20 cellular contexts compared by ENCODE assay signal in genomic region chr6:7060769-7061516, GRCh38. TPM values are rescaled to one million over a fixed set of nuclear protein-coding genes. Genes with fewer than 3 reads are reported as not detected.
DNase-seq lines count a peak whose midpoint lies in the region; ATAC-seq, FAIRE-seq and TF ChIP-seq lines count a peak whose summit lies in the region.
"Had no signal": no experiment of that assay in that cellular context is flagged by ENCODE, and none has a peak within 500 bp of the region (broad histone marks: within the 10 kb centered on the region; RNA-seq: fewer than 3 reads in every experiment).

No MANE protein-coding gene starts in this region.

- H3K4me1 ChIP-seq in RWPE2 (ENCODE audit: insufficient read depth, poor library complexity, severe bottlenecking) (peaks cover 39% of the 10 kb centered on the region), suprapubic skin (peaks cover 43% of the 10 kb centered on the region), spleen (peaks cover 0 to 9% (median 0%) of the 10 kb centered on the region in 6 donors)
- H3K4me1 ChIP-seq: BE2C, Peyer's patch had no signal

- intact Hi-C loops in spleen (cut with DNase I; ENCODE audit: low total_unique reads) = no loop called here

- H3K27me3 ChIP-seq in RWPE2 (ENCODE audit: insufficient read depth, poor library complexity, severe bottlenecking) (no peaks in the 10 kb centered on the region), suprapubic skin (no peaks in the 10 kb centered on the region), spleen (replicated peaks in 1 of 7) (no peaks in the 10 kb centered on the region)
- H3K27me3 ChIP-seq: BE2C, heart right ventricle, Peyer's patch, right lobe of liver had no signal

- TF ChIP-seq POLR2A in suprapubic skin (IDR thresholded peaks at IDR 0.05) (no peak), spleen (IDR thresholded peaks at IDR 0.05) (no peak)

- TF ChIP-seq EP300 in suprapubic skin (IDR thresholded peaks at IDR 0.05) = no peak

- ATAC-seq in RWPE2 (ENCODE audit: low read depth) = peak; percentile 20; the same call in 1 of the 3 replicates
- ATAC-seq: heart right ventricle, right lobe of liver had no signal

- peak; percentile 43 for DNase-seq in HPDE6-E6E7 (ENCODE audit: extremely low spot score)
- DNase-seq in RWPE2 (ENCODE audit: low spot score) = no peak
- DNase-seq in suprapubic skin (ENCODE audit: low spot score in 2 of 2) = no peak
- DNase-seq in spleen = no peak
- no peak for DNase-seq in stimulated activated CD4-positive, alpha-beta T cell treated with anti-CD3 and anti-CD28 coated beads, Interleukin-4, amount 100 ng/mL, for 1 hour
- DNase-seq in NOMO-1 treated with dmso at 0.1 percent for 144 hours (lab: John Stamatoyannopoulos, UW; ENCODE audit: unreplicated experiment) = no peak
- no peak for DNase-seq in amygdala (lab: John Stamatoyannopoulos, UW)
- DNase-seq: activated CD4-positive, alpha-beta T cell treated with anti-CD3 and anti-CD28 coated beads, Interleukin-2, amount 50 U/mL, for 48 hours; activated naive CD8-positive, alpha-beta T cell treated with anti-CD3 and anti-CD28 coated beads, Interleukin-2, amount 10 ng/mL, durations not matched to agents 7 days and 5 days; BE2C; heart right ventricle; kidney; midbrain; NCI-H1930; NCI-H69; Peyer's patch; right lobe of liver; stimulated activated CD4-positive, alpha-beta T cell treated with anti-CD3 and anti-CD28 coated beads, Interleukin-2, amount 100 ng/mL, for 24 hours had no signal

- H3K4me3 ChIP-seq in RWPE2 (ENCODE audit: severe bottlenecking) = no peak overlapping the region
- H3K4me3 ChIP-seq in suprapubic skin = no peak overlapping the region
- no peak overlapping the region for H3K4me3 ChIP-seq in spleen
- H3K4me3 ChIP-seq: heart right ventricle, Peyer's patch, right lobe of liver had no signal

- 62% methylated on average over 6 of the region's 6 CpGs for WGBS in suprapubic skin
- WGBS in spleen, 5 donors = 94 to 98% (median 97%) methylated on average over 6 of the region's 6 CpGs

- H3K9me3 ChIP-seq in RWPE2 (ENCODE audit: severe bottlenecking) (no peaks in the 10 kb centered on the region), suprapubic skin (no peaks in the 10 kb centered on the region), spleen (no peaks in the 10 kb centered on the region)
- H3K9me3 ChIP-seq: BE2C, heart right ventricle, Peyer's patch, right lobe of liver had no signal

- H3K27ac ChIP-seq in RWPE2 (ENCODE audit: poor library complexity, severe bottlenecking) (peak overlapping the region; percentile 89), suprapubic skin (peak overlapping the region; percentile 84), spleen (no peak overlapping the region)
- H3K27ac ChIP-seq: heart right ventricle, Peyer's patch, right lobe of liver had no signal

- no peak for TF ChIP-seq CTCF in RWPE2 (IDR thresholded peaks at IDR 0.05; ENCODE audit: poor library complexity, severe bottlenecking)
- TF ChIP-seq CTCF in suprapubic skin (IDR thresholded peaks at IDR 0.05) = no peak
- TF ChIP-seq CTCF in spleen (IDR thresholded peaks at IDR 0.05 in 8 of 11, conservative IDR thresholded peaks at IDR 0.05 in 3 of 11) = no peak

- peak; percentile 21 for FAIRE-seq in islet of Langerhans (lab: Jason Lieb, UNC)
- FAIRE-seq: kidney, TTC549 had no signal

- H3K36me3 ChIP-seq in RWPE2 (ENCODE audit: low read depth) (no peaks in the 10 kb centered on the region), suprapubic skin (no peaks in the 10 kb centered on the region), spleen (no peaks in the 10 kb centered on the region)
- H3K36me3 ChIP-seq: BE2C, heart right ventricle, Peyer's patch, right lobe of liver had no signal

RNA-seq across cellular contexts. Expression of gene RREB1, which starts 46.8 kb away (rescaled TPM):
- total RNA-seq in suprapubic skin (100 to 1,000 TPM in 1 of 4 donors, 10 to 100 TPM in 3; 56.2 to 102 (median 62.6) TPM), spleen (10 to 100 TPM; 48.5 to 72.0 (median 58.1) TPM)
- 1 to 10 TPM; 3.2 to 7.4 (median 4.7) TPM for polyA plus RNA-seq in spleen

Comparison
In these comparisons a context has a peak if more than half of its experiments do, and no peak if none do; other contexts are left out.
1. H3K27ac ChIP-seq: peak in RWPE2 (single experiment) and suprapubic skin (single experiment); none in spleen (0 of 8).